ENCODE assay signal across 8 cellular contexts in the genomic region with DNA sequence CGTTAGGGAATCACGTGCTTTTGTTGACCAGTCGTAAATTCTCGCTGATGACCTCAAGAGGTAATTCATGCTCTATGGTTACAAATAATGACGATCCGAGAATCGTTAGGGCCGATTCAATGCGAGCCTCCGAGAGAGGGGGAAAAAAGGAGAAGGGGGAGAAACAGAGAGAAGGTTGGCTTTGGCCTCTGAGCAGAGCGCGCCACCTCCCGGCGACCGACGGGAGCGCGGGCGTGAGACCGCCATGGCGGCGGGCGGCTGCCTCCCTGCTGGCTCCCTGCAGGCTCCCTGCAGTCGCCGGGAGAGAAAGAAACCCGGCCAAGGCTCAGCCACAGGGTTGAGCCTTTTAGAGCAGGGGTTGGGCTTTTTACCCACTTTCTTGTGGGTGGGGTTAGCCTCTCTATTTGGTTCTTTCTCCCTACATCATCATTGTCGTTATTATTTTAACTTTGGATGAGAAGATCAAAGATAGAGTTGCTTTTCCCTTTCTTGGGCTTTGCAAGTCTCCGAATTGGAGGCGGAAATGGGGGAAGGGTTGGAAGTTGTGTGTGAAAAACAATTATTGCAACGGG. TPM values are rescaled to one million over a fixed set of nuclear protein-coding genes. Genes with fewer than 3 reads are reported as not detected.
DNase-seq lines count a peak whose midpoint lies in the region; FAIRE-seq and TF ChIP-seq lines count a peak whose summit lies in the region.
"Had no signal": no experiment of that assay in that cellular context is flagged by ENCODE, and none has a peak within 500 bp of the region (broad histone marks: within the 10 kb centered on the region; RNA-seq: fewer than 3 reads in every experiment).

No MANE protein-coding gene starts in this region.

- H3K4me3 Mint-ChIP-seq in astrocyte (ENCODE audit: unreplicated experiment): no peak overlapping the region

- peaks cover 18% of the 10 kb centered on the region for H3K4me1 ChIP-seq in astrocyte (ENCODE audit: insufficient read depth, low read length)

- no peaks in the 10 kb centered on the region for H3K4me1 Mint-ChIP-seq in astrocyte (ENCODE audit: low read depth, unreplicated experiment)

- H3K36me3 Mint-ChIP-seq in astrocyte (ENCODE audit: low read depth, unreplicated experiment): no peaks in the 10 kb centered on the region

- peak overlapping the region; percentile 84 for H3K9ac ChIP-seq in astrocyte (ENCODE audit: low read length)

- peak; percentile 92 for DNase-seq in GM13976 (ENCODE audit: low spot score)
- DNase-seq in NCI-H146 treated with DMSO at 0.1 percent for 48 hours (lab: John Stamatoyannopoulos, UW; ENCODE audit: unreplicated experiment): peak; percentile 87
- DNase-seq in T-helper 9 cell: peak; percentile 81
- peak; percentile 83 for DNase-seq in astrocyte (ENCODE audit: low read depth)
- peak; percentile 57 for DNase-seq in iris pigment epithelial cell (ENCODE audit: low read depth)
- DNase-seq in stimulated activated CD4-positive, alpha-beta T cell treated with anti-CD3 and anti-CD28 coated beads, Interleukin-1b, Interleukin-23, amount 100 ng/mL, for 4 hours (ENCODE audit: low read depth in 2 of 2): peak; percentile 75 to 80
- no peak for DNase-seq in middle frontal gyrus (ENCODE audit: extremely low spot score, low spot score)

- peak overlapping the region; percentile 18 for H3K27ac Mint-ChIP-seq in astrocyte (ENCODE audit: unreplicated experiment)

- peaks cover 78% of the 10 kb centered on the region for H3K27me3 ChIP-seq in astrocyte (ENCODE audit: insufficient read depth, low read length)

- H2AFZ ChIP-seq in astrocyte (ENCODE audit: low read depth, low read length): peak overlapping the region; percentile 37

- H3K36me3 ChIP-seq in astrocyte (ENCODE audit: insufficient read depth, low read length): no peaks in the 10 kb centered on the region

- peaks cover 91% of the 10 kb centered on the region for H3K27me3 Mint-ChIP-seq in astrocyte (ENCODE audit: low read depth, unreplicated experiment)

- H3K9me3 Mint-ChIP-seq in astrocyte (ENCODE audit: unreplicated experiment): peaks cover 35% of the 10 kb centered on the region

- TF ChIP-seq CTCF in GM13976 (IDR thresholded peaks at IDR 0.05; ENCODE audit: borderline replicate concordance, control extremely low read depth, extremely low read depth, insufficient read depth, missing control alignments) (peak; percentile 97), astrocyte (IDR thresholded peaks at IDR 0.05; ENCODE audit: insufficient read depth, low read depth, low read length) (peak; percentile 70)

- peak overlapping the region; percentile 31 for H3K27ac ChIP-seq in astrocyte (ENCODE audit: low read depth, low read length)

- H4K20me1 ChIP-seq in astrocyte (ENCODE audit: insufficient read depth, low read length): peaks cover 4% of the 10 kb centered on the region

- in situ Hi-C loops in GM13976 (cut with MboI; ENCODE audit: low sequenced_read_pairs, unreplicated experiment): no loop called here

- no peaks in the 10 kb centered on the region for H3K9me3 ChIP-seq in astrocyte (ENCODE audit: insufficient read depth, low read depth, low read length)

- H3K79me2 ChIP-seq in astrocyte (ENCODE audit: insufficient read depth, low read length): peaks cover 20% of the 10 kb centered on the region

- H3K4me3 ChIP-seq in astrocyte (ENCODE audit: insufficient read depth, low read depth, low read length): no peak overlapping the region

- peak overlapping the region; percentile 92 for H3K4me2 ChIP-seq in astrocyte (ENCODE audit: low read length)

- peak; percentile 55 for FAIRE-seq in astrocyte (lab: Jason Lieb, UNC)

RNA-seq across cellular contexts. Expression of a gene that starts 0.3 kb away (rescaled TPM):
- not detected in 2 replicates for total RNA-seq in astrocyte
- total RNA-seq: mononuclear cell had no signal

RNA-seq across cellular contexts. Expression of a gene that starts 3.9 kb away (rescaled TPM):
- total RNA-seq in astrocyte: not detected in 2 replicates

RNA-seq across cellular contexts. Expression of a gene that starts 10.9 kb away (rescaled TPM):
- total RNA-seq in astrocyte: not detected in 2 replicates
- total RNA-seq: mononuclear cell had no signal

RNA-seq across cellular contexts. Expression of a gene that starts 15.8 kb away (rescaled TPM):
- not detected in 2 replicates for total RNA-seq in astrocyte

RNA-seq across cellular contexts. Expression of a gene that starts 16.9 kb away (rescaled TPM):
- total RNA-seq in astrocyte: not detected in 2 replicates
